ENCODE assay signal across 1 cellular context in the genomic region with DNA sequence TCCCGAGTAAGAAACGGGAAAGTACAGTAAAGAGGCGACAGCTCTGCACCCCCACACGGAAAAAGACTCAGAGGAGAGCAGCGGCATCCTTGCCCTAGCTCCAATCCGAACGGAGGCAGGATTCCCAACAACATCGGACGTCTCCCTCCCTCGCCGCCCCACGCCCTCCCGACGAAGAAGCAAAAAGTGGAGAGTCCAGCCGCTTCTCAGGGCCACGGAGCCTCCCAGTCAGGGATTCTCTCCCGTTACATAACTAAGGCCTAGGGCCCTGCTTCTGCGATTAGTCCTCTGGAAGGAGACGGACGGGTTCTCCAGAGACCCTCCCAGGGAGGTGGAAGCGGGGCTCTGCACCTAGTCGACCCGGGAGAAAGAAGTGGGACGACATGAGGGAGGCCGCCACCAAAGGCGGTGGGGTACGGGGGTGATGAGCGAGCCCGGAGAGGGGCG.
A peak's percentile ranks its signal among the peaks of the same experiment; 100 is the strongest.
TF ChIP-seq lines count a peak whose summit lies in the region.

No MANE protein-coding gene starts in this region.

TF ChIP-seq in K562, 482 proteins besides CTCF, POLR2A, EP300 and RAD21:
- TF ChIP-seq, protein P1, sequence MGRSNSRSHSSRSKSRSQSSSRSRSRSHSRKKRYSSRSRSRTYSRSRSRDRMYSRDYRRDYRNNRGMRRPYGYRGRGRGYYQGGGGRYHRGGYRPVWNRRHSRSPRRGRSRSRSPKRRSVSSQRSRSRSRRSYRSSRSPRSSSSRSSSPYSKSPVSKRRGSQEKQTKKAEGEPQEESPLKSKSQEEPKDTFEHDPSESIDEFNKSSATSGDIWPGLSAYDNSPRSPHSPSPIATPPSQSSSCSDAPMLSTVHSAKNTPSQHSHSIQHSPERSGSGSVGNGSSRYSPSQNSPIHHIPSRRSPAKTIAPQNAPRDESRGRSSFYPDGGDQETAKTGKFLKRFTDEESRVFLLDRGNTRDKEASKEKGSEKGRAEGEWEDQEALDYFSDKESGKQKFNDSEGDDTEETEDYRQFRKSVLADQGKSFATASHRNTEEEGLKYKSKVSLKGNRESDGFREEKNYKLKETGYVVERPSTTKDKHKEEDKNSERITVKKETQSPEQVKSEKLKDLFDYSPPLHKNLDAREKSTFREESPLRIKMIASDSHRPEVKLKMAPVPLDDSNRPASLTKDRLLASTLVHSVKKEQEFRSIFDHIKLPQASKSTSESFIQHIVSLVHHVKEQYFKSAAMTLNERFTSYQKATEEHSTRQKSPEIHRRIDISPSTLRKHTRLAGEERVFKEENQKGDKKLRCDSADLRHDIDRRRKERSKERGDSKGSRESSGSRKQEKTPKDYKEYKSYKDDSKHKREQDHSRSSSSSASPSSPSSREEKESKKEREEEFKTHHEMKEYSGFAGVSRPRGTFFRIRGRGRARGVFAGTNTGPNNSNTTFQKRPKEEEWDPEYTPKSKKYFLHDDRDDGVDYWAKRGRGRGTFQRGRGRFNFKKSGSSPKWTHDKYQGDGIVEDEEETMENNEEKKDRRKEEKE (IDR thresholded peaks at IDR 0.05; ENCODE audit: borderline replicate concordance in 1 of 2, control insufficient read depth in 1 of 2, low read depth in 2 of 2, low read length in 1 of 2) = no peak
- TF ChIP-seq ILF3 (IDR thresholded peaks at IDR 0.05; ENCODE audit: borderline replicate concordance) (no peak), ARNT (IDR thresholded peaks at IDR 0.05) (no peak), NKRF (IDR thresholded peaks at IDR 0.05; ENCODE audit: borderline replicate concordance) (no peak), PHF20 (IDR thresholded peaks at IDR 0.05; ENCODE audit: partially characterized antibody) (no peak), CBFB (CRISPR knock-in tag; IDR thresholded peaks at IDR 0.05) (no peak), RCOR1 (IDR thresholded peaks at IDR 0.05; ENCODE audit: borderline replicate concordance in 1 of 2, low read depth in 2 of 2, low read length in 2 of 2) (0 out of 4 replicates have a peak, but pooled peaks of 1 of the 2 experiments have one; percentile 11), ZFP91 (CRISPR knock-in tag; IDR thresholded peaks at IDR 0.05) (no peak), KAT7 (CRISPR knock-in tag; IDR thresholded peaks at IDR 0.05; ENCODE audit: borderline replicate concordance) (no peak), POLR2AphosphoS5 (IDR thresholded peaks at IDR 0.05; ENCODE audit: control insufficient read depth, insufficient read depth, low read depth, low read length) (no peak), RBFOX2 (IDR thresholded peaks at IDR 0.05; ENCODE audit: low read depth, low read length) (peak; percentile 59; the same call in 1 of the 2 replicates), TAF9B (IDR thresholded peaks at IDR 0.05; ENCODE audit: partially characterized antibody) (no peak), KLF10 (CRISPR knock-in tag; IDR thresholded peaks at IDR 0.05) (no peak), ZNF217 (CRISPR knock-in tag; IDR thresholded peaks at IDR 0.05) (no peak), ZNF740 (CRISPR knock-in tag; IDR thresholded peaks at IDR 0.05) (peak; percentile 63; the same call in 1 of the 2 replicates), ZNF740 (tag; IDR thresholded peaks at IDR 0.05) (no peak), ZSCAN29 (IDR thresholded peaks at IDR 0.05) (no peak), RFX1 (IDR thresholded peaks at IDR 0.05) (no peak), HMG20A (CRISPR knock-in tag; conservative IDR thresholded peaks at IDR 0.05) (no peak), UBTF (IDR thresholded peaks at IDR 0.05; ENCODE audit: borderline replicate concordance in 1 of 2, low read depth in 2 of 2, low read length in 2 of 2) (peak in 1 of 2 experiments; percentile 13; a peak in 1 of 4 replicates), ZFX (CRISPR knock-in tag; IDR thresholded peaks at IDR 0.05) (peak; percentile 50; the same call in 1 of the 2 replicates), ZNF316 (IDR thresholded peaks at IDR 0.05) (no peak), TAF1 (IDR thresholded peaks at IDR 0.05; ENCODE audit: control insufficient read depth, extremely low read depth, insufficient read depth, low read length, severe bottlenecking) (peak; percentile 27), MNT (conservative IDR thresholded peaks at IDR 0.05) (0 out of 4 replicates have a peak, but pooled peaks of 1 of the 2 experiments have one; percentile 10)
- TF ChIP-seq, protein P2, sequence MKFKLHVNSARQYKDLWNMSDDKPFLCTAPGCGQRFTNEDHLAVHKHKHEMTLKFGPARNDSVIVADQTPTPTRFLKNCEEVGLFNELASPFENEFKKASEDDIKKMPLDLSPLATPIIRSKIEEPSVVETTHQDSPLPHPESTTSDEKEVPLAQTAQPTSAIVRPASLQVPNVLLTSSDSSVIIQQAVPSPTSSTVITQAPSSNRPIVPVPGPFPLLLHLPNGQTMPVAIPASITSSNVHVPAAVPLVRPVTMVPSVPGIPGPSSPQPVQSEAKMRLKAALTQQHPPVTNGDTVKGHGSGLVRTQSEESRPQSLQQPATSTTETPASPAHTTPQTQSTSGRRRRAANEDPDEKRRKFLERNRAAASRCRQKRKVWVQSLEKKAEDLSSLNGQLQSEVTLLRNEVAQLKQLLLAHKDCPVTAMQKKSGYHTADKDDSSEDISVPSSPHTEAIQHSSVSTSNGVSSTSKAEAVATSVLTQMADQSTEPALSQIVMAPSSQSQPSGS (CRISPR knock-in tag; IDR thresholded peaks at IDR 0.05) = no peak
- TF ChIP-seq, protein P3, sequence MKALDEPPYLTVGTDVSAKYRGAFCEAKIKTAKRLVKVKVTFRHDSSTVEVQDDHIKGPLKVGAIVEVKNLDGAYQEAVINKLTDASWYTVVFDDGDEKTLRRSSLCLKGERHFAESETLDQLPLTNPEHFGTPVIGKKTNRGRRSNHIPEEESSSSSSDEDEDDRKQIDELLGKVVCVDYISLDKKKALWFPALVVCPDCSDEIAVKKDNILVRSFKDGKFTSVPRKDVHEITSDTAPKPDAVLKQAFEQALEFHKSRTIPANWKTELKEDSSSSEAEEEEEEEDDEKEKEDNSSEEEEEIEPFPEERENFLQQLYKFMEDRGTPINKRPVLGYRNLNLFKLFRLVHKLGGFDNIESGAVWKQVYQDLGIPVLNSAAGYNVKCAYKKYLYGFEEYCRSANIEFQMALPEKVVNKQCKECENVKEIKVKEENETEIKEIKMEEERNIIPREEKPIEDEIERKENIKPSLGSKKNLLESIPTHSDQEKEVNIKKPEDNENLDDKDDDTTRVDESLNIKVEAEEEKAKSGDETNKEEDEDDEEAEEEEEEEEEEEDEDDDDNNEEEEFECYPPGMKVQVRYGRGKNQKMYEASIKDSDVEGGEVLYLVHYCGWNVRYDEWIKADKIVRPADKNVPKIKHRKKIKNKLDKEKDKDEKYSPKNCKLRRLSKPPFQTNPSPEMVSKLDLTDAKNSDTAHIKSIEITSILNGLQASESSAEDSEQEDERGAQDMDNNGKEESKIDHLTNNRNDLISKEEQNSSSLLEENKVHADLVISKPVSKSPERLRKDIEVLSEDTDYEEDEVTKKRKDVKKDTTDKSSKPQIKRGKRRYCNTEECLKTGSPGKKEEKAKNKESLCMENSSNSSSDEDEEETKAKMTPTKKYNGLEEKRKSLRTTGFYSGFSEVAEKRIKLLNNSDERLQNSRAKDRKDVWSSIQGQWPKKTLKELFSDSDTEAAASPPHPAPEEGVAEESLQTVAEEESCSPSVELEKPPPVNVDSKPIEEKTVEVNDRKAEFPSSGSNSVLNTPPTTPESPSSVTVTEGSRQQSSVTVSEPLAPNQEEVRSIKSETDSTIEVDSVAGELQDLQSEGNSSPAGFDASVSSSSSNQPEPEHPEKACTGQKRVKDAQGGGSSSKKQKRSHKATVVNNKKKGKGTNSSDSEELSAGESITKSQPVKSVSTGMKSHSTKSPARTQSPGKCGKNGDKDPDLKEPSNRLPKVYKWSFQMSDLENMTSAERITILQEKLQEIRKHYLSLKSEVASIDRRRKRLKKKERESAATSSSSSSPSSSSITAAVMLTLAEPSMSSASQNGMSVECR (CRISPR knock-in tag; IDR thresholded peaks at IDR 0.05) = 0 out of 2 replicates have a peak, but pooled peaks have one; percentile 0
- TF ChIP-seq, protein P4, sequence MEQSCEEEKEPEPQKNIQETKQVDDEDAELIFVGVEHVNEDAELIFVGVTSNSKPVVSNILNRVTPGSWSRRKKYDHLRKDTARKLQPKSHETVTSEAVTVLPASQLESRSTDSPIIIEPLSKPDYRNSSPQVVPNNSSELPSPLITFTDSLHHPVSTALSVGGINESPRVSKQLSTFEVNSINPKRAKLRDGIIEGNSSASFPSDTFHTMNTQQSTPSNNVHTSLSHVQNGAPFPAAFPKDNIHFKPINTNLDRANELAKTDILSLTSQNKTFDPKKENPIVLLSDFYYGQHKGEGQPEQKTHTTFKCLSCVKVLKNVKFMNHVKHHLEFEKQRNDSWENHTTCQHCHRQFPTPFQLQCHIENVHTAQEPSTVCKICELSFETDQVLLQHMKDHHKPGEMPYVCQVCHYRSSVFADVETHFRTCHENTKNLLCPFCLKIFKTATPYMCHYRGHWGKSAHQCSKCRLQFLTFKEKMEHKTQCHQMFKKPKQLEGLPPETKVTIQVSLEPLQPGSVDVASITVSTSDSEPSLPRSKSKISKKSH (CRISPR knock-in tag; IDR thresholded peaks at IDR 0.05) = no peak
- TF ChIP-seq, protein P5, sequence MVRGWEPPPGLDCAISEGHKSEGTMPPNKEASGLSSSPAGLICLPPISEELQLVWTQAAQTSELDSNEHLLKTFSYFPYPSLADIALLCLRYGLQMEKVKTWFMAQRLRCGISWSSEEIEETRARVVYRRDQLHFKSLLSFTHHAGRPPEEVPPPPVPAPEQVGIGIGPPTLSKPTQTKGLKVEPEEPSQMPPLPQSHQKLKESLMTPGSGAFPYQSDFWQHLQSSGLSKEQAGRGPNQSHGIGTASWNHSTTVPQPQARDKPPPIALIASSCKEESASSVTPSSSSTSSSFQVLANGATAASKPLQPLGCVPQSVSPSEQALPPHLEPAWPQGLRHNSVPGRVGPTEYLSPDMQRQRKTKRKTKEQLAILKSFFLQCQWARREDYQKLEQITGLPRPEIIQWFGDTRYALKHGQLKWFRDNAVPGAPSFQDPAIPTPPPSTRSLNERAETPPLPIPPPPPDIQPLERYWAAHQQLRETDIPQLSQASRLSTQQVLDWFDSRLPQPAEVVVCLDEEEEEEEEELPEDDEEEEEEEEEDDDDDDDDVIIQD (CRISPR knock-in tag; IDR thresholded peaks at IDR 0.05) = no peak
